ENCODE assay signal across 22 cellular contexts in genomic region chr6:150606258-150607043, GRCh38. TPM values are rescaled to one million over a fixed set of nuclear protein-coding genes. Genes with fewer than 3 reads are reported as not detected.
A peak's percentile ranks its signal among the peaks of the same experiment; 100 is the strongest.
DNase-seq lines count a peak whose midpoint lies in the region; FAIRE-seq and TF ChIP-seq lines count a peak whose summit lies in the region.
"Had no signal": no experiment of that assay in that cellular context is flagged by ENCODE, and none has a peak within 500 bp of the region (broad histone marks: within the 10 kb centered on the region; RNA-seq: fewer than 3 reads in every experiment).

No MANE protein-coding gene starts in this region.

- peak; percentile 45 for FAIRE-seq in H1 (lab: Jason Lieb, UNC)

- CTCF ChIA-PET in H1 (lab: Charles Lee; ENCODE audit: partially characterized antibody) (interaction anchor here (0.7 to 1.7 kb wide), 9 partner anchors 8 to 535 kb away, joined by 3 to 5 read pairs (median 3); no protein-coding TSS in a partner anchor), OCI-LY7 (lab: Charles Lee; ENCODE audit: unreplicated experiment) (interaction anchor here (0.6 to 0.8 kb wide), 2 partner anchors 9 to 196 kb away, joined by 3 to 4 read pairs; no protein-coding TSS in a partner anchor)
- CTCF ChIA-PET in activated CD4-positive, alpha-beta memory T cell treated with anti-CD3 and anti-CD28 coated beads for 36 hours (lab: Charles Lee), result no interaction called here

- H3K23ac ChIP-seq in H1 (ENCODE audit: insufficient read length), result no peak overlapping the region

- H2BK5ac ChIP-seq in H1 (ENCODE audit: low read depth, low read length), result no peak overlapping the region

- H2BK12ac ChIP-seq in H1 (ENCODE audit: low read depth, low read length), result no peak overlapping the region

- H3K18ac ChIP-seq in H1 (ENCODE audit: extremely low read depth, low read length), result no peak overlapping the region

- no peak for TF ChIP-seq RAD21 in H1 (IDR thresholded peaks at IDR 0.05 in 1 of 2, conservative IDR thresholded peaks at IDR 0.05 in 1 of 2; ENCODE audit: low read depth in 2 of 2, low read length in 2 of 2)

- intact Hi-C loops in activated CD4-positive, alpha-beta memory T cell treated with anti-CD3 and anti-CD28 coated beads for 36 hours (cut with micrococcal nuclease), result no loop called here
- intact Hi-C loops in OCI-LY7 (cut with micrococcal nuclease; ENCODE audit: unreplicated experiment), result loop anchor here (10.0 kb wide), 1 partner anchor 258 kb away; the partner anchor contains the start of gene MTHFD1L

- H4K5ac ChIP-seq in H1 (ENCODE audit: insufficient read length, low read depth, low read length), result no peak overlapping the region

- no peak overlapping the region for H2AK5ac ChIP-seq in H1 (ENCODE audit: low read depth, low read length)

- H3K4me1 Mint-ChIP-seq in activated CD4-positive, alpha-beta memory T cell treated with anti-CD3 and anti-CD28 coated beads for 36 hours (ENCODE audit: low read depth), result peaks cover 3% of the 10 kb centered on the region

- no peak overlapping the region for H3K4me3 ChIP-seq in Karpas-422 (ENCODE audit: low read length)
- no peak overlapping the region for H3K4me3 ChIP-seq in H1 (ENCODE audit: extremely low read depth in 1 of 4, insufficient read depth in 2 of 4, low read depth in 3 of 4, low read length in 4 of 4)
- no peak overlapping the region for H3K4me3 ChIP-seq in OCI-LY7 (ENCODE audit: low read depth, low read length, poor library complexity, severe bottlenecking)
- H3K4me3 ChIP-seq: heart right ventricle, left lung, mucosa of descending colon had no signal

- no peak overlapping the region for H3K56ac ChIP-seq in H1 (replicated peaks; ENCODE audit: insufficient read length, low read depth, low read length)

- peaks cover 36% of the 10 kb centered on the region; the same call in 1 of the 2 replicates for H3K36me3 ChIP-seq in Karpas-422 (ENCODE audit: insufficient read depth, low read length)
- H3K36me3 ChIP-seq in H1 (ENCODE audit: control insufficient read depth in 2 of 4, insufficient read depth in 4 of 4, low read length in 3 of 4), result no peaks in the 10 kb centered on the region
- no peaks in the 10 kb centered on the region for H3K36me3 ChIP-seq in OCI-LY7 (ENCODE audit: insufficient read depth, low read length)
- H3K36me3 ChIP-seq: heart right ventricle, left lung had no signal

- H3K79me2 ChIP-seq in Karpas-422 (ENCODE audit: low read length), result peaks cover 99% of the 10 kb centered on the region
- no peaks in the 10 kb centered on the region for H3K79me2 ChIP-seq in H1 (ENCODE audit: control insufficient read depth in 1 of 2, insufficient read depth in 2 of 2, low read length in 2 of 2)
- no peaks in the 10 kb centered on the region for H3K79me2 ChIP-seq in OCI-LY7 (ENCODE audit: insufficient read depth, low read depth, low read length)

- H3K9me2 ChIP-seq in Karpas-422 (replicated peaks; ENCODE audit: insufficient read depth, low read length) (no peaks in the 10 kb centered on the region), OCI-LY7 (ENCODE audit: insufficient read depth, low read length) (no peaks in the 10 kb centered on the region)

- no peak for TF ChIP-seq EP300 in H1 (IDR thresholded peaks at IDR 0.05; ENCODE audit: borderline replicate concordance in 1 of 2, low read depth in 2 of 2, low read length in 2 of 2)

- DNase-seq in NCI-H1092 treated with DMSO at 0.1 percent for 48 hours (lab: John Stamatoyannopoulos, UW), result peak; percentile 4
- no peak for DNase-seq in NCI-H1092 (lab: John Stamatoyannopoulos, UW)
- DNase-seq in Karpas-422, result no peak
- no peak for DNase-seq in H1 (ENCODE audit: low read depth in 1 of 2, low spot score in 2 of 2)
- peak; percentile 7 for DNase-seq in occipital lobe (lab: John Stamatoyannopoulos, UW)
- DNase-seq in activated CD4-positive, alpha-beta memory T cell treated with anti-CD3 and anti-CD28 coated beads for 36 hours, result no peak
- DNase-seq in OCI-LY7 (ENCODE audit: low spot score), result no peak
- DNase-seq in GM20000 (ENCODE audit: low spot score), result no peak
- DNase-seq: 8988T; activated CD4-positive, alpha-beta T cell treated with anti-CD3 and anti-CD28 coated beads, Interleukin-2, amount 50 U/mL, for 1 hour; CD4-positive, CD25-positive, alpha-beta regulatory T cell; heart right ventricle; IMR-90; left lung; mucosa of descending colon; NCI-H226; NCI-H82; T1000 had no signal

- H3K27ac ChIP-seq in Karpas-422 (ENCODE audit: low read length), result peak overlapping the region; percentile 63
- no peak overlapping the region for H3K27ac ChIP-seq in H1 (ENCODE audit: low read depth, low read length)
- H3K27ac ChIP-seq in OCI-LY7 (ENCODE audit: low read depth, low read length, poor library complexity, severe bottlenecking), result no peak overlapping the region
- H3K27ac ChIP-seq: epithelial cell of prostate, left lung, parathyroid adenoma had no signal

- 91% methylated on average over 3 of the region's 4 CpGs; no CpG with 5 or more reads in 1 of the 2 experiments for WGBS in H1 (ENCODE audit: extremely low coverage in 1 of 2, insufficient coverage in 1 of 2, insufficient read length in 1 of 2, insufficient replicate concordance in 2 of 2, low coverage in 1 of 2, low lambda C conversion rate in 2 of 2, missing lambda C conversion rate in 1 of 2), 2 experiments

- H3K4me1 ChIP-seq in Karpas-422 (ENCODE audit: low read length), result peaks cover 90% of the 10 kb centered on the region
- peaks cover 0 to 2% (median 0%) of the 10 kb centered on the region in 4 experiments; a peak in 1 of 7 replicates for H3K4me1 ChIP-seq in H1 (replicated peaks in 1 of 4; ENCODE audit: control insufficient read depth in 3 of 4, insufficient read depth in 4 of 4, low read length in 3 of 4)
- peaks cover 4% of the 10 kb centered on the region for H3K4me1 ChIP-seq in OCI-LY7 (ENCODE audit: insufficient read depth, low read length, poor library complexity, severe bottlenecking)

- TF ChIP-seq CTCF in H1 (IDR thresholded peaks at IDR 0.05; ENCODE audit: control extremely low read depth in 1 of 3, insufficient read depth in 1 of 3, low read depth in 1 of 3, low read length in 3 of 3), result no peak
- no peak for TF ChIP-seq CTCF in OCI-LY7 (conservative IDR thresholded peaks at IDR 0.05; ENCODE audit: low read length)
- no peak for TF ChIP-seq CTCF in GM20000 (IDR thresholded peaks at IDR 0.05; ENCODE audit: extremely low read depth, missing control alignments)

- no peak overlapping the region for H2BK15ac ChIP-seq in H1 (ENCODE audit: low read length)

- no peak overlapping the region for H2BK20ac ChIP-seq in H1 (ENCODE audit: low read length)

- no peaks in the 10 kb centered on the region for H3K79me1 ChIP-seq in H1 (ENCODE audit: low read depth, low read length)

- H3K4me2 ChIP-seq in Karpas-422 (ENCODE audit: low read depth, low read length, poor library complexity, severe bottlenecking) (peak overlapping the region; percentile 21), H1 (ENCODE audit: insufficient read depth in 1 of 2, low read depth in 2 of 2, low read length in 2 of 2) (no peak overlapping the region), OCI-LY7 (ENCODE audit: low read length) (no peak overlapping the region)

- H3K27me3 Mint-ChIP-seq in activated CD4-positive, alpha-beta memory T cell treated with anti-CD3 and anti-CD28 coated beads for 36 hours, result peaks cover 21% of the 10 kb centered on the region

- peaks cover 55% of the 10 kb centered on the region; the same call in 1 of the 2 replicates for H4K20me1 ChIP-seq in Karpas-422 (ENCODE audit: insufficient read depth, low read depth, low read length)
- H4K20me1 ChIP-seq in H1 (replicated peaks in 1 of 2; ENCODE audit: control insufficient read depth in 1 of 2, insufficient read depth in 2 of 2, low read length in 2 of 2), result no peaks in the 10 kb centered on the region
- H4K20me1 ChIP-seq in OCI-LY7 (ENCODE audit: insufficient read depth, low read length), result no peaks in the 10 kb centered on the region

- H3K9me3 ChIP-seq in Karpas-422 (ENCODE audit: low read length), result no peaks in the 10 kb centered on the region
- no peaks in the 10 kb centered on the region for H3K9me3 ChIP-seq in H1 (ENCODE audit: insufficient read depth in 2 of 2, low read depth in 1 of 2, low read length in 1 of 2)
- H3K9me3 ChIP-seq in OCI-LY7 (ENCODE audit: low read length), result no peaks in the 10 kb centered on the region
- H3K9me3 ChIP-seq: heart right ventricle, left lung, mucosa of descending colon had no signal

- H3K14ac ChIP-seq in H1 (ENCODE audit: insufficient read length), result no peak overlapping the region

- H3K36me3 Mint-ChIP-seq in activated CD4-positive, alpha-beta memory T cell treated with anti-CD3 and anti-CD28 coated beads for 36 hours, result no peaks in the 10 kb centered on the region
- H3K36me3 Mint-ChIP-seq: activated naive CD4-positive, alpha-beta T cell treated with anti-CD3 and anti-CD28 coated beads, Interleukin-2, amount 50 U/mL, for 24 hours; CD4-positive, CD25-positive, alpha-beta regulatory T cell had no signal

- no peak overlapping the region for H2BK120ac ChIP-seq in H1 (replicated peaks; ENCODE audit: low read depth, low read length)

- H2AFZ ChIP-seq in Karpas-422 (ENCODE audit: low read length) (no peak overlapping the region), H1 (ENCODE audit: low read length) (no peak overlapping the region), OCI-LY7 (ENCODE audit: low read length) (no peak overlapping the region)
- H2AFZ ChIP-seq: parathyroid adenoma had no signal

- H3K23me2 ChIP-seq in H1 (ENCODE audit: low read depth, low read length), result no peaks in the 10 kb centered on the region

- no peak overlapping the region for H3K4me3 Mint-ChIP-seq in activated CD4-positive, alpha-beta memory T cell treated with anti-CD3 and anti-CD28 coated beads for 36 hours
- H3K4me3 Mint-ChIP-seq: activated naive CD4-positive, alpha-beta T cell treated with anti-CD3 and anti-CD28 coated beads, Interleukin-2, amount 50 U/mL, for 24 hours; CD4-positive, CD25-positive, alpha-beta regulatory T cell had no signal

- H3K4ac ChIP-seq in H1 (replicated peaks; ENCODE audit: insufficient read length, low read depth, low read length), result no peak overlapping the region

- H3K9ac ChIP-seq in Karpas-422 (ENCODE audit: low read length) (peak overlapping the region; percentile 31; the same call in 1 of the 2 replicates), H1 (replicated peaks in 1 of 4; ENCODE audit: extremely low read depth in 1 of 4, low read depth in 3 of 4, low read length in 3 of 4) (no peak overlapping the region)
- H3K9ac ChIP-seq: parathyroid adenoma had no signal

- no peak overlapping the region for H4K8ac ChIP-seq in H1 (ENCODE audit: extremely low read depth, insufficient read depth, low read length)

- POLR2A ChIA-PET in H1 (lab: Charles Lee; ENCODE audit: partially characterized antibody), result interaction anchor here (1.6 kb wide), 1 partner anchor 8 kb away, joined by 3 read pairs; no protein-coding TSS in a partner anchor
- POLR2A ChIA-PET in activated CD4-positive, alpha-beta memory T cell treated with anti-CD3 and anti-CD28 coated beads for 36 hours (lab: Charles Lee), result no interaction called here
- POLR2A ChIA-PET in OCI-LY7 (lab: Charles Lee), result interaction anchor here (0.6 to 1.5 kb wide), 4 partner anchors 8 to 90 kb away, joined by 3 to 5 read pairs (median 4); no protein-coding TSS in a partner anchor

- H3K9me3 Mint-ChIP-seq in activated CD4-positive, alpha-beta memory T cell treated with anti-CD3 and anti-CD28 coated beads for 36 hours, result no peaks in the 10 kb centered on the region
- H3K9me3 Mint-ChIP-seq: activated naive CD4-positive, alpha-beta T cell treated with anti-CD3 and anti-CD28 coated beads, Interleukin-2, amount 50 U/mL, for 24 hours had no signal

- BruUV-seq in OCI-LY7 (replicated peaks; lab: Mats Ljungman, UMichigan), result no TSS peak

- H4K91ac ChIP-seq in H1 (replicated peaks; ENCODE audit: insufficient read length, low read length), result no peak overlapping the region

- no peak overlapping the region for H3K27ac Mint-ChIP-seq in activated CD4-positive, alpha-beta memory T cell treated with anti-CD3 and anti-CD28 coated beads for 36 hours
- H3K27ac Mint-ChIP-seq: activated naive CD4-positive, alpha-beta T cell treated with anti-CD3 and anti-CD28 coated beads, Interleukin-2, amount 50 U/mL, for 24 hours; CD4-positive, CD25-positive, alpha-beta regulatory T cell had no signal

- H3K27me3 ChIP-seq in Karpas-422 (ENCODE audit: low read length) (no peaks in the 10 kb centered on the region), H1 (replicated peaks in 1 of 4; ENCODE audit: control insufficient read depth in 3 of 4, extremely low read depth in 1 of 4, insufficient read depth in 3 of 4, low read length in 3 of 4) (peaks cover 4 to 12% (median 11%) of the 10 kb centered on the region in 4 experiments)

- no peak for TF ChIP-seq POLR2A in H1 (IDR thresholded peaks at IDR 0.05; ENCODE audit: control extremely low read depth in 1 of 2, low read depth in 2 of 2, low read length in 2 of 2)

RNA-seq across cellular contexts. Expression of gene PLEKHG1, which starts 6.8 kb away (rescaled TPM):
- 69.0 and 92.4 TPM in 2 replicates for total RNA-seq in Karpas-422 (2014; rRNA removed; shearing (Covaris generic); ENCODE audit: low replicate concordance)
- total RNA-seq in H1 (2021; fragmentation: NEBNext Ultra II Directional; extraction: Animal tissue kit (Norgen Biotek cat#: 25700)), result 1.6 and 2.2 TPM in 2 replicates
- 0.94 and 0.97 TPM in 2 replicates for polyA plus RNA-seq in H1 (2011; rRNA removed)
- polyA plus RNA-seq in H1 (2011; cell fraction: cytosol; rRNA removed), result 1.6 TPM
- 1.5 TPM for polyA plus RNA-seq in H1 (2011; cell fraction: nucleus; rRNA removed)
- polyA plus RNA-seq in H1 (2012, experiment 1 of 2), result 0.73 to 1.2 TPM (median 0.90 TPM) in 4 replicates
- 0.13 TPM for polyA plus RNA-seq in H1 (2012, experiment 2 of 2)
- 0.71 TPM for polyA plus RNA-seq in H1 (2013, experiment 1 of 2)
- 0.52 TPM for polyA plus RNA-seq in H1 (2013, experiment 2 of 2)
- 5.8 and 6.6 TPM in 2 replicates for polyA minus RNA-seq in H1 (2011; rRNA and poly(A)+ RNA removed)
- 3.4 TPM for polyA minus RNA-seq in H1 (2011; cell fraction: cytosol; rRNA and poly(A)+ RNA removed)
- 9.1 TPM for polyA minus RNA-seq in H1 (2011; cell fraction: nucleus; rRNA and poly(A)+ RNA removed)
- total RNA-seq in occipital lobe (7.3 TPM), OCI-LY7 (2022) (17.9 and 26.3 TPM in 2 replicates)
- 1 to 10 TPM; 5.0 to 6.7 TPM for total RNA-seq in activated CD4-positive, alpha-beta memory T cell treated with anti-CD3 and anti-CD28 coated beads for 36 hours
- total RNA-seq in OCI-LY7 (2014; rRNA removed; shearing (Covaris generic)), result 13.1 and 19.6 TPM in 2 replicates
- total RNA-seq: M059J had no signal

Comparison
In these comparisons a context has a peak if more than half of its experiments do, and no peak if none do; other contexts are left out.
1. DNase-seq: peak in NCI-H1092 treated with DMSO at 0.1 percent for 48 hours (single experiment) and occipital lobe (single experiment); none in NCI-H1092 (single experiment), Karpas-422 (single experiment), H1 (0 of 2), activated CD4-positive, alpha-beta memory T cell treated with anti-CD3 and anti-CD28 coated beads for 36 hours (single experiment), OCI-LY7 (single experiment) and GM20000 (single experiment).